Comparison of ENCODE assay signal across 1 cellular context in genomic region chr1:35594005-35594760, GRCh38.
TF ChIP-seq lines count a peak whose summit lies in the region.

No MANE protein-coding gene starts in this region.

TF ChIP-seq in HepG2, 621 proteins besides CTCF, POLR2A, EP300 and RAD21:
- TF ChIP-seq PTBP1 (IDR thresholded peaks at IDR 0.05; ENCODE audit: low read depth, low read length, poor library complexity, severe bottlenecking) = no peak
- TF ChIP-seq POGK (CRISPR knock-in tag; conservative IDR thresholded peaks at IDR 0.05) = no peak
- no peak for TF ChIP-seq JUN (CRISPR knock-in tag; IDR thresholded peaks at IDR 0.05)
- TF ChIP-seq ZNF768 (CRISPR knock-in tag; IDR thresholded peaks at IDR 0.05) = peak; percentile 24
